In genomic region chr3:179347383-179348194, GRCh38 we compare ENCODE assay signal across 8 cellular contexts. TPM values are rescaled to one million over a fixed set of nuclear protein-coding genes. Genes with fewer than 3 reads are reported as not detected.
DNase-seq lines count a peak whose midpoint lies in the region; ATAC-seq and TF ChIP-seq lines count a peak whose summit lies in the region.

MFN1 (plus strand) TSS chr3:179347709; CDS start chr3:179348852, 1,143 bp downstream.

- no peak for TF ChIP-seq CTCF in AG04450 (IDR thresholded peaks at IDR 0.05; ENCODE audit: low read depth, low read length)
- no peak for TF ChIP-seq CTCF in WTC11 (IDR thresholded peaks at IDR 0.05)
- TF ChIP-seq CTCF in cardiac fibroblast (IDR thresholded peaks at IDR 0.05; ENCODE audit: low read depth, low read length), result no peak
- no peak for TF ChIP-seq CTCF in smooth muscle cell (IDR thresholded peaks at IDR 0.05; ENCODE audit: borderline replicate concordance, insufficient read depth, poor library complexity, severe bottlenecking)

- H3K27me3 ChIP-seq in AG04450 (ENCODE audit: control insufficient read depth, insufficient read depth, low read length) (no peaks in the 10 kb centered on the region), smooth muscle cell (ENCODE audit: low read depth) (no peaks in the 10 kb centered on the region)

- peak within 1 kb of the TSS; percentile 83 for H3K4me3 ChIP-seq in AG04450 (ENCODE audit: low read depth, low read length)
- H3K4me3 ChIP-seq in cardiac fibroblast (replicated peaks in 1 of 2; ENCODE audit: low read depth in 2 of 2, low read length in 2 of 2), result peak within 1 kb of the TSS; percentile 76 to 89
- H3K4me3 ChIP-seq in smooth muscle cell, result peak within 1 kb of the TSS; percentile 83

- CTCF ChIA-PET in AG04450 (lab: Charles Lee), result interaction anchor here (1.0 to 1.3 kb wide), 2 partner anchors 26 to 302 kb away, joined by 6 to 7 read pairs; no protein-coding TSS in a partner anchor
- CTCF ChIA-PET in WTC11 (lab: Charles Lee), result interaction anchor here (1.5 to 1.7 kb wide), 2 partner anchors 22 to 24 kb away, joined by 3 to 5 read pairs; partner anchors contain the start of gene ZNF639

- H3K4me3 Mint-ChIP-seq in WTC11, result peak within 1 kb of the TSS; percentile 99

- POLR2A ChIA-PET in AG04450 (lab: Yijun Ruan, JAX), result interaction anchor here (0.7 to 1.2 kb wide), 3 partner anchors 11 to 242 kb away, joined by 3 read pairs; no protein-coding TSS in a partner anchor
- POLR2A ChIA-PET in WTC11 (lab: Charles Lee), result interaction anchor here (0.6 to 1.6 kb wide), 4 partner anchors 9 to 257 kb away, joined by 3 to 6 read pairs (median 4); partner anchors contain the start of genes MRPL47 and NDUFB5

- peak within 1 kb of the TSS; percentile 91 for H2AFZ ChIP-seq in smooth muscle cell (ENCODE audit: low read depth)

- ATAC-seq in GM18909 (IDR thresholded peaks at IDR 0.05; ENCODE audit: poor library complexity, unreplicated experiment) (peak; percentile 95), HG03175 (IDR thresholded peaks at IDR 0.05; ENCODE audit: unreplicated experiment) (peak; percentile 93), WTC11 (peak; percentile 96)

- H3K4me1 ChIP-seq in smooth muscle cell (ENCODE audit: low read depth), result peaks cover 10% of the 10 kb centered on the region

- peaks cover 8% of the 10 kb centered on the region for H3K4me1 Mint-ChIP-seq in WTC11

- H3K9me3 Mint-ChIP-seq in WTC11, result 0 out of 2 replicates have a peak, but pooled peaks cover 3% of the 10 kb centered on the region

- peak within 1 kb of the TSS; percentile 98 for H3K27ac Mint-ChIP-seq in WTC11

- no peaks in the 10 kb centered on the region for H3K27me3 Mint-ChIP-seq in WTC11 (ENCODE audit: low read depth)

- peak within 1 kb of the TSS; percentile 91 for H3K4me2 ChIP-seq in smooth muscle cell

- H3K27ac ChIP-seq in AG04450 (ENCODE audit: low read depth, low read length), result peak within 1 kb of the TSS; percentile 88
- peak within 1 kb of the TSS; percentile 84 for H3K27ac ChIP-seq in smooth muscle cell (ENCODE audit: low read depth)

- H3K36me3 ChIP-seq in smooth muscle cell (ENCODE audit: low read depth), result peaks cover 6% of the 10 kb centered on the region

- H3K9ac ChIP-seq in smooth muscle cell (ENCODE audit: low read depth), result peak within 1 kb of the TSS; percentile 85

- H3F3A ChIP-seq in smooth muscle cell (ENCODE audit: low read depth), result peaks cover 4% of the 10 kb centered on the region

- WGBS in smooth muscle cell (ENCODE audit: low lambda C conversion rate), result 3% methylated on average over 53 of the region's 60 CpGs

- peak; percentile 88 for DNase-seq in AG04450 (ENCODE audit: low read depth, low spot score)
- DNase-seq in NCI-H226, result peak; percentile 94
- DNase-seq in WTC11 (ENCODE audit: low spot score), result peak; percentile 90
- peak; percentile 96 for DNase-seq in cardiac fibroblast (ENCODE audit: low read depth in 2 of 2)
- peak; percentile 94 for DNase-seq in iPS-NIHi7 (ENCODE audit: extremely low spot score)
- DNase-seq in smooth muscle cell (lab: John Stamatoyannopoulos, UW; ENCODE audit: unreplicated experiment), result peak; percentile 44

- peaks cover 14% of the 10 kb centered on the region for H3K36me3 Mint-ChIP-seq in WTC11

- H3K9me3 ChIP-seq in AG04450 (ENCODE audit: control insufficient read depth, insufficient read depth, low read length), result peaks cover 2% of the 10 kb centered on the region; the same call in 1 of the 2 replicates
- no peaks in the 10 kb centered on the region for H3K9me3 ChIP-seq in smooth muscle cell (replicated peaks; ENCODE audit: low read depth)

- H4K20me1 ChIP-seq in smooth muscle cell (ENCODE audit: low read depth), result peaks cover 3% of the 10 kb centered on the region

- peaks cover 45% of the 10 kb centered on the region for H3K79me2 ChIP-seq in smooth muscle cell (ENCODE audit: low read depth)

TF ChIP-seq in WTC11, 78 proteins besides CTCF, POLR2A, EP300 and RAD21 (continues in another document):
- TF ChIP-seq SMAD3 (CRISPR knock-in tag; IDR thresholded peaks at IDR 0.05; ENCODE audit: borderline replicate concordance), result no peak
- no peak for TF ChIP-seq ZSCAN18 (CRISPR knock-in tag; IDR thresholded peaks at IDR 0.05)
- TF ChIP-seq, protein P1, sequence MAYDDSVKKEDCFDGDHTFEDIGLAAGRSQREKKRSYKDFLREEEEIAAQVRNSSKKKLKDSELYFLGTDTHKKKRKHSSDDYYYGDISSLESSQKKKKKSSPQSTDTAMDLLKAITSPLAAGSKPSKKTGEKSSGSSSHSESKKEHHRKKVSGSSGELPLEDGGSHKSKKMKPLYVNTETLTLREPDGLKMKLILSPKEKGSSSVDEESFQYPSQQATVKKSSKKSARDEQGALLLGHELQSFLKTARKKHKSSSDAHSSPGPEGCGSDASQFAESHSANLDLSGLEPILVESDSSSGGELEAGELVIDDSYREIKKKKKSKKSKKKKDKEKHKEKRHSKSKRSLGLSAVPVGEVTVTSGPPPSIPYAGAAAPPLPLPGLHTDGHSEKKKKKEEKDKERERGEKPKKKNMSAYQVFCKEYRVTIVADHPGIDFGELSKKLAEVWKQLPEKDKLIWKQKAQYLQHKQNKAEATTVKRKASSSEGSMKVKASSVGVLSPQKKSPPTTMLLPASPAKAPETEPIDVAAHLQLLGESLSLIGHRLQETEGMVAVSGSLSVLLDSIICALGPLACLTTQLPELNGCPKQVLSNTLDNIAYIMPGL (CRISPR knock-in tag; IDR thresholded peaks at IDR 0.05), result no peak
- peak; percentile 55 for TF ChIP-seq GABPB1 (CRISPR knock-in tag; IDR thresholded peaks at IDR 0.05)
- TF ChIP-seq, protein P2, sequence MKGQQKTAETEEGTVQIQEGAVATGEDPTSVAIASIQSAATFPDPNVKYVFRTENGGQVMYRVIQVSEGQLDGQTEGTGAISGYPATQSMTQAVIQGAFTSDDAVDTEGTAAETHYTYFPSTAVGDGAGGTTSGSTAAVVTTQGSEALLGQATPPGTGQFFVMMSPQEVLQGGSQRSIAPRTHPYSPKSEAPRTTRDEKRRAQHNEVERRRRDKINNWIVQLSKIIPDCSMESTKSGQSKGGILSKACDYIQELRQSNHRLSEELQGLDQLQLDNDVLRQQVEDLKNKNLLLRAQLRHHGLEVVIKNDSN (CRISPR knock-in tag; IDR thresholded peaks at IDR 0.05), result no peak
- TF ChIP-seq ZNF263 (CRISPR knock-in tag; IDR thresholded peaks at IDR 0.05; ENCODE audit: low read depth), result no peak
- TF ChIP-seq NR3C1 (CRISPR knock-in tag; conservative IDR thresholded peaks at IDR 0.05; ENCODE audit: low read depth), result no peak
- TF ChIP-seq JUN (CRISPR knock-in tag; IDR thresholded peaks at IDR 0.05), result 0 out of 2 replicates have a peak, but pooled peaks have one; percentile 27
- TF ChIP-seq JAZF1 (CRISPR knock-in tag; IDR thresholded peaks at IDR 0.05), result no peak
- no peak for TF ChIP-seq RELA (CRISPR knock-in tag; IDR thresholded peaks at IDR 0.05; ENCODE audit: borderline replicate concordance)
- TF ChIP-seq EMX1 (CRISPR knock-in tag; IDR thresholded peaks at IDR 0.05), result no peak
- TF ChIP-seq, protein P3, sequence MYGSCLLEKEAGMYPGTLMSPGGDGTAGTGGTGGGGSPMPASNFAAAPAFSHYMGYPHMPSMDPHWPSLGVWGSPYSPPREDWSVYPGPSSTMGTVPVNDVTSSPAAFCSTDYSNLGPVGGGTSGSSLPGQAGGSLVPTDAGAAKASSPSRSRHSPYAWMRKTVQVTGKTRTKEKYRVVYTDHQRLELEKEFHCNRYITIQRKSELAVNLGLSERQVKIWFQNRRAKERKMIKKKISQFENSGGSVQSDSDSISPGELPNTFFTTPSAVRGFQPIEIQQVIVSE (CRISPR knock-in tag; IDR thresholded peaks at IDR 0.05; ENCODE audit: borderline replicate concordance), result no peak
- 0 out of 2 replicates have a peak, but pooled peaks have one; percentile 51 for TF ChIP-seq MAX (CRISPR knock-in tag; IDR thresholded peaks at IDR 0.05)
- 0 out of 2 replicates have a peak, but pooled peaks have one; percentile 22 for TF ChIP-seq ZNF232 (CRISPR knock-in tag; IDR thresholded peaks at IDR 0.05)
- no peak for TF ChIP-seq ESRRA (CRISPR knock-in tag; IDR thresholded peaks at IDR 0.05; ENCODE audit: borderline replicate concordance)
- TF ChIP-seq SP1 (CRISPR knock-in tag; conservative IDR thresholded peaks at IDR 0.05), result peak; percentile 75
- TF ChIP-seq NFYB (CRISPR knock-in tag; conservative IDR thresholded peaks at IDR 0.05; ENCODE audit: low read depth), result peak; percentile 46; the same call in 1 of the 2 replicates
- TF ChIP-seq ZNF423 (CRISPR knock-in tag; IDR thresholded peaks at IDR 0.05), result no peak

RNA-seq across cellular contexts. Expression of gene MFN1, which starts in this region (rescaled TPM):
- polyA plus RNA-seq in AG04450 (2011; rRNA removed) (39.2 and 63.0 TPM in 2 replicates), smooth muscle cell (14.6 and 20.2 TPM in 2 replicates)
- polyA minus RNA-seq in AG04450 (2011; rRNA and poly(A)+ RNA removed), result 29.8 and 55.2 TPM in 2 replicates
- total RNA-seq in WTC11 (2021) (40.7 to 46.6 TPM (median 42.7 TPM) in 3 replicates), smooth muscle cell (46.4 and 59.1 TPM in 2 replicates)

Comparison
In these comparisons a context has a peak if more than half of its experiments do, and no peak if none do; other contexts are left out.
1. Peak in every context shown above with its lines: DNase-seq, ATAC-seq, H3K4me3 ChIP-seq and H3K27ac ChIP-seq.
2. DNase-seq: peak in every context shown above with its lines; median percentile 96 in cardiac fibroblast; 94 in NCI-H226; 94 in iPS-NIHi7; 90 in WTC11; 88 in AG04450; 44 in smooth muscle cell.